In genomic region chr7:36262706-36263484, GRCh38 we compare ENCODE assay signal across 21 cellular contexts.
A peak's percentile ranks its signal among the peaks of the same experiment; 100 is the strongest.
DNase-seq lines count a peak whose midpoint lies in the region; ATAC-seq and TF ChIP-seq lines count a peak whose summit lies in the region.
"Had no signal": no experiment of that assay in that cellular context is flagged by ENCODE, and none has a peak within 500 bp of the region (broad histone marks: within the 10 kb centered on the region; RNA-seq: fewer than 3 reads in every experiment).

No MANE protein-coding gene starts in this region.

- H3K4me3 Mint-ChIP-seq in T-helper 17 cell = no peak overlapping the region
- no peak overlapping the region for H3K4me3 Mint-ChIP-seq in naive thymus-derived CD4-positive, alpha-beta T cell
- H3K4me3 Mint-ChIP-seq: activated naive CD4-positive, alpha-beta T cell treated with anti-CD3 and anti-CD28 coated beads, Interleukin-2, amount 10 ng/mL, durations not matched to agents 7 days and 5 days; activated T-cell treated with anti-CD3 and anti-CD28 coated beads, Interleukin-2, amount 50 U/mL, for 72 hours had no signal

- no peaks in the 10 kb centered on the region for H3K9me2 ChIP-seq in Karpas-422 (replicated peaks; ENCODE audit: insufficient read depth, low read length)

- no peaks in the 10 kb centered on the region for H3K36me3 Mint-ChIP-seq in T-helper 17 cell (ENCODE audit: low read depth)
- H3K36me3 Mint-ChIP-seq in naive thymus-derived CD4-positive, alpha-beta T cell = peaks cover 0 to 4% (median 0%) of the 10 kb centered on the region in 5 donors
- H3K36me3 Mint-ChIP-seq: activated naive CD4-positive, alpha-beta T cell treated with anti-CD3 and anti-CD28 coated beads, Interleukin-2, amount 10 ng/mL, durations not matched to agents 7 days and 5 days had no signal

- no peaks in the 10 kb centered on the region for H3K27me3 Mint-ChIP-seq in T-helper 17 cell
- H3K27me3 Mint-ChIP-seq in naive thymus-derived CD4-positive, alpha-beta T cell = peaks cover 0 to 4% (median 0%) of the 10 kb centered on the region in 5 donors

- H3K27ac Mint-ChIP-seq in T-helper 17 cell = peak overlapping the region; percentile 19
- peak overlapping the region in 1 of 9 donors; percentile 6 for H3K27ac Mint-ChIP-seq in naive thymus-derived CD4-positive, alpha-beta T cell
- H3K27ac Mint-ChIP-seq: activated naive CD4-positive, alpha-beta T cell treated with anti-CD3 and anti-CD28 coated beads, Interleukin-2, amount 10 ng/mL, durations not matched to agents 7 days and 5 days; activated T-cell treated with anti-CD3 and anti-CD28 coated beads, Interleukin-2, amount 50 U/mL, for 72 hours had no signal

- peaks cover 99% of the 10 kb centered on the region for H3K79me2 ChIP-seq in Karpas-422 (ENCODE audit: low read length)

- POLR2A ChIA-PET in naive thymus-derived CD4-positive, alpha-beta T cell (lab: Charles Lee) = no interaction called here

- TF ChIP-seq CTCF in upper lobe of right lung (IDR thresholded peaks at IDR 0.05) = no peak

- H3K36me3 ChIP-seq in Karpas-422 (ENCODE audit: insufficient read depth, low read length) (no peaks in the 10 kb centered on the region), muscle layer of colon (ENCODE audit: insufficient read depth, low read length) (no peaks in the 10 kb centered on the region), upper lobe of right lung (no peaks in the 10 kb centered on the region)
- no peaks in the 10 kb centered on the region for H3K36me3 ChIP-seq in naive thymus-derived CD4-positive, alpha-beta T cell (ENCODE audit: control insufficient read depth in 2 of 3, insufficient read depth in 3 of 3, low read length in 3 of 3)
- H3K36me3 ChIP-seq: heart right ventricle, thyroid gland had no signal

- peaks cover 28% of the 10 kb centered on the region for H3K4me1 Mint-ChIP-seq in T-helper 17 cell
- H3K4me1 Mint-ChIP-seq in naive thymus-derived CD4-positive, alpha-beta T cell = peaks cover 8 to 43% (median 25%) of the 10 kb centered on the region in 7 donors

- ATAC-seq in T-helper 17 cell (no peak), upper lobe of right lung (no peak), HG02763 (IDR thresholded peaks at IDR 0.05; ENCODE audit: unreplicated experiment) (no peak)
- no peak for ATAC-seq in naive thymus-derived CD4-positive, alpha-beta T cell
- ATAC-seq: activated T-cell treated with anti-CD3 and anti-CD28 coated beads, Interleukin-2, amount 50 U/mL, for 72 hours; heart right ventricle; left lobe of liver; stimulated activated naive CD8-positive, alpha-beta T cell treated with anti-CD3 and anti-CD28 coated beads, Interleukin-15, Interleukin-2, amounts not matched to agents 100 U/mL and 50 U/mL, for 24 hours had no signal

- peaks cover 6% of the 10 kb centered on the region; the same call in 1 of the 2 replicates for H4K20me1 ChIP-seq in Karpas-422 (ENCODE audit: insufficient read depth, low read depth, low read length)

- peak overlapping the region; percentile 56 for H3K4me2 ChIP-seq in Karpas-422 (ENCODE audit: low read depth, low read length, poor library complexity, severe bottlenecking)
- H3K4me2 ChIP-seq: smooth muscle cell had no signal

- peaks cover 68% of the 10 kb centered on the region for H3K4me1 ChIP-seq in Karpas-422 (ENCODE audit: low read length)
- H3K4me1 ChIP-seq in muscle layer of colon (ENCODE audit: insufficient read depth, low read length) = peaks cover 77% of the 10 kb centered on the region
- H3K4me1 ChIP-seq in upper lobe of right lung = peaks cover 46% of the 10 kb centered on the region
- H3K4me1 ChIP-seq in naive thymus-derived CD4-positive, alpha-beta T cell (ENCODE audit: control insufficient read depth in 2 of 2, insufficient read depth in 2 of 2, low read length in 2 of 2) = peaks cover 0 to 4% of the 10 kb centered on the region in 2 donors

- DNase-seq in Karpas-422 (peak; percentile 74), T-helper 17 cell (no peak), upper lobe of right lung (no peak), NCI-H1048 (lab: John Stamatoyannopoulos, UW) (no peak)
- no peak for DNase-seq in activated effector memory CD4-positive, alpha-beta T cell treated with Interleukin-2 at 50 U/mL for 16 hours
- DNase-seq in naive thymus-derived CD4-positive, alpha-beta T cell = no peak
- DNase-seq: activated CD4-positive, alpha-beta T cell treated with anti-CD3 and anti-CD28 coated beads for 4 hours; activated naive CD4-positive, alpha-beta T cell treated with anti-CD3 and anti-CD28 coated beads, Interleukin-2, amount 10 ng/mL, durations not matched to agents 7 days and 5 days; activated T-cell treated with anti-CD3 and anti-CD28 coated beads, Interleukin-2, amount 50 U/mL, for 72 hours; DMS79 treated with DMSO at 0.1 percent for 48 hours; heart right ventricle; midbrain; NCI-H1436; stimulated activated CD4-positive, alpha-beta T cell treated with anti-CD3 and anti-CD28 coated beads, Interleukin-4, amount 100 ng/mL, for 1 hour; stimulated activated naive CD8-positive, alpha-beta T cell treated with anti-CD3 and anti-CD28 coated beads, Interleukin-15, Interleukin-2, amounts not matched to agents 100 U/mL and 50 U/mL, for 24 hours; T-helper 1 cell; thyroid gland had no signal

- peaks cover 0 to 2% (median 0%) of the 10 kb centered on the region in 11 donors for H3K9me3 Mint-ChIP-seq in naive thymus-derived CD4-positive, alpha-beta T cell
- H3K9me3 Mint-ChIP-seq: activated naive CD4-positive, alpha-beta T cell treated with anti-CD3 and anti-CD28 coated beads, Interleukin-2, amount 10 ng/mL, durations not matched to agents 7 days and 5 days; activated T-cell treated with anti-CD3 and anti-CD28 coated beads, Interleukin-2, amount 50 U/mL, for 72 hours had no signal

- no peak overlapping the region for H2AFZ ChIP-seq in Karpas-422 (ENCODE audit: low read length)

- CTCF ChIA-PET in naive thymus-derived CD4-positive, alpha-beta T cell (lab: Charles Lee) = interaction anchor here (0.7 kb wide), 1 partner anchor 279 kb away, joined by 3 read pairs; no protein-coding TSS in a partner anchor

- intact Hi-C loops in upper lobe of right lung (cut with DNase I) = no loop called here
- intact Hi-C loops in naive thymus-derived CD4-positive, alpha-beta T cell (cut with micrococcal nuclease) = no loop called here

- H3K9ac ChIP-seq in Karpas-422 (ENCODE audit: low read length) = peak overlapping the region; percentile 42
- H3K9ac ChIP-seq in muscle layer of colon (ENCODE audit: low read length) = no peak overlapping the region

- H3K9me3 ChIP-seq in Karpas-422 (ENCODE audit: low read length) (no peaks in the 10 kb centered on the region), T-helper 17 cell (ENCODE audit: control insufficient read depth, low read length, poor library complexity, severe bottlenecking) (no peaks in the 10 kb centered on the region), muscle layer of colon (ENCODE audit: low read length) (no peaks in the 10 kb centered on the region), upper lobe of right lung (no peaks in the 10 kb centered on the region)
- H3K9me3 ChIP-seq in naive thymus-derived CD4-positive, alpha-beta T cell (ENCODE audit: control insufficient read depth in 2 of 3, low read length in 3 of 3) = no peaks in the 10 kb centered on the region
- H3K9me3 ChIP-seq: heart right ventricle, thyroid gland had no signal

- H3K27me3 ChIP-seq in Karpas-422 (ENCODE audit: low read length) (no peaks in the 10 kb centered on the region), muscle layer of colon (ENCODE audit: control insufficient read depth in 1 of 2, insufficient read depth in 2 of 2, low read length in 2 of 2) (no peaks in the 10 kb centered on the region), upper lobe of right lung (no peaks in the 10 kb centered on the region)
- H3K27me3 ChIP-seq in naive thymus-derived CD4-positive, alpha-beta T cell (ENCODE audit: control insufficient read depth in 2 of 2, insufficient read depth in 2 of 2, low read length in 2 of 2) = no peaks in the 10 kb centered on the region
- H3K27me3 ChIP-seq: heart right ventricle, thyroid gland had no signal

- H3K4me3 ChIP-seq in Karpas-422 (ENCODE audit: low read length) (peak overlapping the region; percentile 34; the same call in 1 of the 2 replicates), muscle layer of colon (ENCODE audit: low read depth in 1 of 2, low read length in 2 of 2) (no peak overlapping the region), upper lobe of right lung (no peak overlapping the region)
- no peak overlapping the region for H3K4me3 ChIP-seq in naive thymus-derived CD4-positive, alpha-beta T cell (ENCODE audit: low read length)
- H3K4me3 ChIP-seq: heart right ventricle, smooth muscle cell, thyroid gland had no signal

- H3K27ac ChIP-seq in Karpas-422 (ENCODE audit: low read length) (peak overlapping the region; percentile 85), muscle layer of colon (ENCODE audit: low read depth, low read length) (peak overlapping the region; percentile 48), upper lobe of right lung (peak overlapping the region; percentile 33)
- no peak overlapping the region for H3K27ac ChIP-seq in naive thymus-derived CD4-positive, alpha-beta T cell (ENCODE audit: low read depth, low read length)
- H3K27ac ChIP-seq: thyroid gland had no signal
